Comparison of ENCODE assay signal across 34 cellular contexts in the genomic region with DNA sequence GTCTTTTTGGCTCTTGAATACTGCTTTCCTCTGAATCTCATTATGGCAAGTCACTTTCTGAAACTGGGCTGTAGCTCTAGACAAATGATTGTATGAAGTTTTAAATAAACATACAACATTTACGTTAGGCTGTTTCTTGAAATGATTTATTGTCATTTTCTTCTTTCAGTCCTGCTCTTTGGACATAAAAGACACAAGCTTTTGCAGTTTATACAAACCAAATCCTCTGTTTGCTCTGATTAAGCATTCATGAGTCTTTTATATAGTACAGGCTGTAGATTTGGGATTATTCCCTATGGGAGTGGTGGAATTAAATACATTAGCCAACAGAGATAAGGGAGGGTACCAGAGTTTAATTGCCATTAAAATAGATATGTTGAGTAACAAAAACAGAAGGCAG.
"Had no signal": no experiment of that assay in that cellular context is flagged by ENCODE, and none has a peak within 500 bp of the region (broad histone marks: within the 10 kb centered on the region; RNA-seq: fewer than 3 reads in every experiment).

No MANE protein-coding gene starts in this region.

- H3K4me1 Mint-ChIP-seq: activated CD4-positive, alpha-beta T cell treated with anti-CD3 and anti-CD28 coated beads, Interleukin-2, amount 10 ng/mL, durations not matched to agents 7 days and 5 days; activated CD8-positive, alpha-beta memory T cell treated with anti-CD3 and anti-CD28 coated beads, Interleukin-2, amount 10 ng/mL, durations not matched to agents 7 days and 5 days; activated naive CD4-positive, alpha-beta T cell treated with anti-CD3 and anti-CD28 coated beads, Interleukin-2, amount 50 U/mL, for 24 hours; activated naive CD8-positive, alpha-beta T cell treated with anti-CD3 and anti-CD28 coated beads, Interleukin-2, amount 50 U/mL, for 24 hours; stimulated activated memory B cell treated with anti-CD40 and anti-IgM and Interleukin-4, amounts not matched to agents 10 μg/mL and 1 μg/mL and 100 μg/mL, for 72 hours had no signal

- H3K9me3 Mint-ChIP-seq: activated CD4-positive, alpha-beta T cell treated with anti-CD3 and anti-CD28 coated beads, Interleukin-2, amount 10 ng/mL, durations not matched to agents 7 days and 5 days; activated naive CD4-positive, alpha-beta T cell treated with anti-CD3 and anti-CD28 coated beads, Interleukin-2, amount 50 U/mL, for 24 hours; activated naive CD8-positive, alpha-beta T cell treated with anti-CD3 and anti-CD28 coated beads, Interleukin-2, amount 50 U/mL, for 24 hours; activated T-helper 2 cell treated with anti-CD3 and anti-CD28 coated beads, Interferon-gamma antibody, Interleukin-2, Interleukin-4, amounts not matched to agents 10 μg/mL and 5 μg/mL and 100 μg/mL, durations not matched to agents 14 hours and 24 hours and 36 hours; natural killer cell treated with Interleukin-12 subunit alpha and Interleukin-12 subunit beta and Interleukin-15 and Interleukin-18, amount 100 ng/mL, for 72 hours; stimulated activated memory B cell treated with anti-CD40 and anti-IgM and Interleukin-4, amounts not matched to agents 10 μg/mL and 1 μg/mL and 100 μg/mL, for 72 hours; stimulated activated naive CD8-positive, alpha-beta T cell treated with anti-CD3 and anti-CD28 coated beads, Interleukin-15, amount 100 ng/mL, for 72 hours had no signal

- ATAC-seq: activated CD8-positive, alpha-beta memory T cell treated with anti-CD3 and anti-CD28 coated beads, Interleukin-2, amount 10 ng/mL, durations not matched to agents 7 days and 5 days; activated CD8-positive, alpha-beta T cell treated with anti-CD3 and anti-CD28 coated beads, Interleukin-2, amount 10 ng/mL, durations not matched to agents 7 days and 5 days; activated naive CD8-positive, alpha-beta T cell treated with anti-CD3 and anti-CD28 coated beads, Interleukin-2, amount 50 U/mL, for 24 hours; gastrocnemius medialis; mucosa of descending colon; natural killer cell treated with Interleukin-12 subunit alpha and Interleukin-12 subunit beta and Interleukin-15 and Interleukin-18, amount 100 ng/mL, for 72 hours; sciatic nerve; stimulated activated memory B cell treated with anti-CD40 and anti-IgM and Interleukin-4, amounts not matched to agents 10 μg/mL and 1 μg/mL and 100 μg/mL, for 72 hours; stimulated activated naive CD8-positive, alpha-beta T cell treated with anti-CD3 and anti-CD28 coated beads, Interleukin-15, amount 100 ng/mL, for 72 hours; T-helper 17 cell had no signal

- H3K4me3 ChIP-seq: dorsolateral prefrontal cortex, gastrocnemius medialis, left ventricle myocardium inferior, lung, mucosa of descending colon, ovary, tibial nerve had no signal

- H3K36me3 Mint-ChIP-seq: activated CD8-positive, alpha-beta memory T cell treated with anti-CD3 and anti-CD28 coated beads, Interleukin-2, amount 10 ng/mL, durations not matched to agents 7 days and 5 days; activated naive CD4-positive, alpha-beta T cell treated with anti-CD3 and anti-CD28 coated beads, Interleukin-2, amount 50 U/mL, for 24 hours; natural killer cell treated with Interleukin-12 subunit alpha and Interleukin-12 subunit beta and Interleukin-15 and Interleukin-18, amount 100 ng/mL, for 72 hours; stimulated activated memory B cell treated with anti-CD40 and anti-IgM and Interleukin-4, amounts not matched to agents 10 μg/mL and 1 μg/mL and 100 μg/mL, for 72 hours had no signal

- DNase-seq: activated CD4-positive, alpha-beta T cell treated with anti-CD3 and anti-CD28 coated beads, Interleukin-2, amount 10 ng/mL, durations not matched to agents 7 days and 5 days; activated CD4-positive, CD25-positive, alpha-beta regulatory T cell treated with anti-CD3 and anti-CD28 coated beads, Interleukin-2, amount 50 U/mL, for 72 hours; activated CD8-positive, alpha-beta memory T cell treated with anti-CD3 and anti-CD28 coated beads, Interleukin-2, amount 10 ng/mL, durations not matched to agents 7 days and 5 days; activated CD8-positive, alpha-beta T cell treated with anti-CD3 and anti-CD28 coated beads, Interleukin-2, amount 10 ng/mL, durations not matched to agents 7 days and 5 days; activated naive CD8-positive, alpha-beta T cell treated with anti-CD3 and anti-CD28 coated beads, Interleukin-2, amount 50 U/mL, for 24 hours; activated T-cell treated with anti-CD3 and anti-CD28 coated beads, Interleukin-2, amount 50 U/mL, for 48 hours; amygdala; dorsolateral prefrontal cortex; effector memory CD4-positive, alpha-beta T cell; gastrocnemius medialis; glutamatergic neuron; islet precursor cell; left ventricle myocardium inferior; mesendoderm; mucosa of descending colon; ovary; small intestine; stimulated activated CD4-positive, alpha-beta T cell treated with anti-CD3 and anti-CD28 coated beads, Interleukin-1b, Interleukin-23, amount 100 ng/mL, for 48 hours; stimulated activated CD4-positive, alpha-beta T cell treated with anti-CD3 and anti-CD28 coated beads, Interleukin-4, amount 100 ng/mL, for 4 hours; stimulated activated CD8-positive, alpha-beta memory T cell treated with anti-CD3 and anti-CD28 coated beads, Interleukin-4, amount 100 ng/mL, for 48 hours; stimulated activated naive CD8-positive, alpha-beta T cell treated with anti-CD3 and anti-CD28 coated beads, Interleukin-15, amount 100 ng/mL, for 72 hours; substantia nigra; T-helper 17 cell; T1000; WERI-Rb-1 had no signal

- H3K36me3 ChIP-seq: gastrocnemius medialis, left ventricle myocardium inferior, neutrophil, ovary, tibial nerve, WERI-Rb-1 had no signal

- H3K27ac ChIP-seq: dorsolateral prefrontal cortex, gastrocnemius medialis, left ventricle myocardium inferior, neutrophil, ovary, tibial nerve, WERI-Rb-1 had no signal

- H3K4me3 Mint-ChIP-seq: activated CD4-positive, alpha-beta T cell treated with anti-CD3 and anti-CD28 coated beads, Interleukin-2, amount 10 ng/mL, durations not matched to agents 7 days and 5 days; activated CD8-positive, alpha-beta memory T cell treated with anti-CD3 and anti-CD28 coated beads, Interleukin-2, amount 10 ng/mL, durations not matched to agents 7 days and 5 days; activated CD8-positive, alpha-beta T cell treated with anti-CD3 and anti-CD28 coated beads, Interleukin-2, amount 10 ng/mL, durations not matched to agents 7 days and 5 days; activated naive CD4-positive, alpha-beta T cell treated with anti-CD3 and anti-CD28 coated beads, Interleukin-2, amount 50 U/mL, for 24 hours; activated naive CD8-positive, alpha-beta T cell treated with anti-CD3 and anti-CD28 coated beads, Interleukin-2, amount 50 U/mL, for 24 hours; natural killer cell treated with Interleukin-12 subunit alpha and Interleukin-12 subunit beta and Interleukin-15 and Interleukin-18, amount 100 ng/mL, for 72 hours; stimulated activated memory B cell treated with anti-CD40 and anti-IgM and Interleukin-4, amounts not matched to agents 10 μg/mL and 1 μg/mL and 100 μg/mL, for 72 hours; stimulated activated naive CD8-positive, alpha-beta T cell treated with anti-CD3 and anti-CD28 coated beads, Interleukin-15, amount 100 ng/mL, for 72 hours; T-helper 17 cell had no signal

- H3K4me1 ChIP-seq: gastrocnemius medialis, left ventricle myocardium inferior had no signal

- H3K27ac Mint-ChIP-seq: activated CD4-positive, alpha-beta T cell treated with anti-CD3 and anti-CD28 coated beads, Interleukin-2, amount 10 ng/mL, durations not matched to agents 7 days and 5 days; activated CD8-positive, alpha-beta memory T cell treated with anti-CD3 and anti-CD28 coated beads, Interleukin-2, amount 10 ng/mL, durations not matched to agents 7 days and 5 days; activated CD8-positive, alpha-beta T cell treated with anti-CD3 and anti-CD28 coated beads, Interleukin-2, amount 10 ng/mL, durations not matched to agents 7 days and 5 days; activated naive CD4-positive, alpha-beta T cell treated with anti-CD3 and anti-CD28 coated beads, Interleukin-2, amount 50 U/mL, for 24 hours; activated naive CD8-positive, alpha-beta T cell treated with anti-CD3 and anti-CD28 coated beads, Interleukin-2, amount 50 U/mL, for 24 hours; activated T-helper 2 cell treated with anti-CD3 and anti-CD28 coated beads, Interferon-gamma antibody, Interleukin-2, Interleukin-4, amounts not matched to agents 10 μg/mL and 5 μg/mL and 100 μg/mL, durations not matched to agents 14 hours and 24 hours and 36 hours; natural killer cell treated with Interleukin-12 subunit alpha and Interleukin-12 subunit beta and Interleukin-15 and Interleukin-18, amount 100 ng/mL, for 72 hours; progenitor cell of endocrine pancreas; stimulated activated memory B cell treated with anti-CD40 and anti-IgM and Interleukin-4, amounts not matched to agents 10 μg/mL and 1 μg/mL and 100 μg/mL, for 72 hours; stimulated activated naive CD8-positive, alpha-beta T cell treated with anti-CD3 and anti-CD28 coated beads, Interleukin-15, amount 100 ng/mL, for 72 hours; T-helper 17 cell had no signal

- H3K27me3 ChIP-seq: ovary had no signal

- H3K9me3 ChIP-seq: gastrocnemius medialis, mucosa of descending colon, neutrophil, ovary, tibial nerve had no signal
